21 cellular contexts compared by ENCODE assay signal in genomic region chr4:125772680-125773079, GRCh38.
A peak's percentile ranks its signal among the peaks of the same experiment; 100 is the strongest.
DNase-seq lines count a peak whose midpoint lies in the region; ATAC-seq, FAIRE-seq and TF ChIP-seq lines count a peak whose summit lies in the region.
"Had no signal": no experiment of that assay in that cellular context is flagged by ENCODE, and none has a peak within 500 bp of the region (broad histone marks: within the 10 kb centered on the region; RNA-seq: fewer than 3 reads in every experiment).

No MANE protein-coding gene starts in this region.

- H3K27me3 Mint-ChIP-seq in chondrocyte (ENCODE audit: low read depth), result peaks cover 2% of the 10 kb centered on the region

- TF ChIP-seq CTCF in chondrocyte (IDR thresholded peaks at IDR 0.05), result no peak

- DNase-seq in GM12891 (ENCODE audit: insufficient read length, low spot score), result no peak
- DNase-seq in chondrocyte (ENCODE audit: low spot score), result no peak
- DNase-seq: CD8-positive, alpha-beta T cell; GOT3; IMR-90; Karpas-422; MG63; NCI-H1092 treated with DMSO at 0.1 percent for 48 hours; NCI-H1694; NCI-H2107; NCI-H2227 treated with DMSO at 0.1 percent for 48 hours; NCI-H526; SHP77; SK-N-SH; T-helper 1 cell had no signal

- H3K4me3 Mint-ChIP-seq in chondrocyte (ENCODE audit: unreplicated experiment), result no peak overlapping the region
- H3K4me3 Mint-ChIP-seq: CD8-positive, alpha-beta T cell had no signal

- H3K27ac Mint-ChIP-seq in chondrocyte (ENCODE audit: unreplicated experiment), result no peak overlapping the region
- H3K27ac Mint-ChIP-seq: CD8-positive, alpha-beta T cell had no signal

- ATAC-seq in GM18508 (IDR thresholded peaks at IDR 0.05; ENCODE audit: insufficient read depth, unreplicated experiment) (peak; percentile 62), GM19324 (IDR thresholded peaks at IDR 0.05; ENCODE audit: low FRiP score, unreplicated experiment) (peak; percentile 50), HG02678 (IDR thresholded peaks at IDR 0.05; ENCODE audit: unreplicated experiment) (peak; percentile 34), HG03354 (IDR thresholded peaks at IDR 0.05; ENCODE audit: poor library complexity, severe bottlenecking, unreplicated experiment) (peak; percentile 61), GM21529 (IDR thresholded peaks at IDR 0.05; ENCODE audit: unreplicated experiment) (no peak), HG02588 (IDR thresholded peaks at IDR 0.05; ENCODE audit: unreplicated experiment) (no peak)
- ATAC-seq: CD8-positive, alpha-beta T cell had no signal

- peaks cover 5% of the 10 kb centered on the region for H3K36me3 Mint-ChIP-seq in chondrocyte (ENCODE audit: low read depth)
- H3K36me3 Mint-ChIP-seq: CD8-positive, alpha-beta T cell had no signal

- H3K9me3 Mint-ChIP-seq in chondrocyte (ENCODE audit: low read depth), result peaks cover 11% of the 10 kb centered on the region

- H3K4me1 Mint-ChIP-seq in chondrocyte (ENCODE audit: low read depth), result no peaks in the 10 kb centered on the region

- no peak for TF ChIP-seq POLR2A in GM12891 (IDR thresholded peaks at IDR 0.05; ENCODE audit: low read depth, low read length)

- no peak for FAIRE-seq in GM12891 (lab: Jason Lieb, UNC)

TF ChIP-seq in GM12891, 5 proteins besides CTCF, POLR2A, EP300 and RAD21:
- no peak for TF ChIP-seq SPI1 (IDR thresholded peaks at IDR 0.05; ENCODE audit: low read depth, low read length)
- TF ChIP-seq TAF1 (IDR thresholded peaks at IDR 0.05; ENCODE audit: low read depth, low read length), result no peak
- TF ChIP-seq POLR2AphosphoS5 (IDR thresholded peaks at IDR 0.05; ENCODE audit: low read depth, low read length), result no peak
- no peak for TF ChIP-seq POU2F2 (IDR thresholded peaks at IDR 0.05; ENCODE audit: low read depth, low read length)
- TF ChIP-seq PAX5 (IDR thresholded peaks at IDR 0.05; ENCODE audit: insufficient read depth, low read length, severe bottlenecking), result no peak

Comparison
In these comparisons a context has a peak if more than half of its experiments do, and no peak if none do; other contexts are left out.
1. ATAC-seq: peak in GM18508 (single experiment), GM19324 (single experiment), HG02678 (single experiment) and HG03354 (single experiment); none in GM21529 (single experiment) and HG02588 (single experiment).